Comparison of ENCODE assay signal across 15 cellular contexts in genomic region chr5:98568336-98568735, GRCh38.
"Had no signal": no experiment of that assay in that cellular context is flagged by ENCODE, and none has a peak within 500 bp of the region (broad histone marks: within the 10 kb centered on the region; RNA-seq: fewer than 3 reads in every experiment).

No MANE protein-coding gene starts in this region.

- H2AFZ ChIP-seq: parathyroid adenoma had no signal

- H3K36me3 ChIP-seq: gastroesophageal sphincter, heart right ventricle, neutrophil, tibial nerve had no signal

- DNase-seq: activated CD4-positive, alpha-beta T cell treated with anti-CD3 and anti-CD28 coated beads for 36 hours; activated CD4-positive, alpha-beta T cell treated with anti-CD3 and anti-CD28 coated beads, Interleukin-2, amount 50 U/mL, for 48 hours; activated gamma-delta T cell; effector memory CD8-positive, alpha-beta T cell; heart right ventricle; natural killer cell; retina; stimulated activated naive CD4-positive, alpha-beta T cell; SW 1271; T-helper 2 cell had no signal

- ATAC-seq: activated CD4-positive, alpha-beta T cell treated with anti-CD3 and anti-CD28 coated beads for 36 hours; effector memory CD8-positive, alpha-beta T cell; gastroesophageal sphincter; heart right ventricle; natural killer cell had no signal

- H3K27me3 ChIP-seq: gastroesophageal sphincter, heart right ventricle, neutrophil, tibial nerve had no signal

- H3K79me2 ChIP-seq: parathyroid adenoma had no signal

- H3K4me1 ChIP-seq: heart right ventricle, parathyroid adenoma, tibial nerve had no signal

- H3K4me3 ChIP-seq: gastroesophageal sphincter, heart right ventricle, lung, tibial nerve had no signal

- H3K9me3 ChIP-seq: gastroesophageal sphincter, neutrophil, tibial nerve had no signal

- H3K27ac ChIP-seq: gastroesophageal sphincter, heart right ventricle, neutrophil, parathyroid adenoma, tibial nerve had no signal
